In the genomic region with DNA sequence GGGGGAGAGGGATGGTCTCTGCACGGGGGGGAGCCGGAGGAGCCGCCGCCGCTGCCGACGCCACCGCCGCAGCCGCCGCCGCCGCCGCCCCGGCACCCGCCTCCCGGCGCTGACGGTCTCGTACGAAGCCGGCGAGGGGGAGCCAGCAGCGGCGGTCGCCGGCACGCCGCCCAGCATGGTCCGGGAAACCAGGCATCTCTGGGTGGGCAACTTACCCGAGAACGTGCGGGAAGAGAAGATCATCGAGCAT, we compare ENCODE assay signal across 8 cellular contexts. TPM values are rescaled to one million over a fixed set of nuclear protein-coding genes. Genes with fewer than 3 reads are reported as not detected.
DNase-seq lines count a peak whose midpoint lies in the region; ATAC-seq and TF ChIP-seq lines count a peak whose summit lies in the region.

No MANE protein-coding gene starts in this region.

- peak overlapping the region; percentile 86 for H3K4me2 ChIP-seq in hepatocyte

- peaks cover 32% of the 10 kb centered on the region for H3K4me1 ChIP-seq in hepatocyte (ENCODE audit: insufficient read depth)
- H3K4me1 ChIP-seq in spleen = peaks cover 49 to 85% (median 68%) of the 10 kb centered on the region in 6 donors

- H3K27me3 ChIP-seq in H7 (ENCODE audit: control insufficient read depth, insufficient read depth, low read length) (no peaks in the 10 kb centered on the region; the same call in 1 of the 2 replicates), hepatocyte (no peaks in the 10 kb centered on the region), spleen (replicated peaks in 1 of 7) (no peaks in the 10 kb centered on the region)

- H3K36me3 Mint-ChIP-seq in WTC11 = no peaks in the 10 kb centered on the region

- CTCF ChIA-PET in WTC11 (lab: Charles Lee) = interaction anchor here (0.7 to 2.6 kb wide), 16 partner anchors 10 to 368 kb away, joined by 3 to 21 read pairs (median 5); no protein-coding TSS in a partner anchor

- H3K9me3 Mint-ChIP-seq in WTC11 = no peaks in the 10 kb centered on the region

- no peaks in the 10 kb centered on the region for H3K9me3 ChIP-seq in hepatocyte (ENCODE audit: low read depth)
- H3K9me3 ChIP-seq in spleen = no peaks in the 10 kb centered on the region

- no peak for DNase-seq in H7
- no peak for DNase-seq in WTC11 (ENCODE audit: low spot score)
- DNase-seq in hepatocyte (ENCODE audit: low spot score) = no peak
- no peak for DNase-seq in spleen
- DNase-seq in NCI-H146 treated with DMSO at 0.1 percent for 48 hours (lab: John Stamatoyannopoulos, UW; ENCODE audit: unreplicated experiment) = no peak
- DNase-seq in hepatic stellate cell (ENCODE audit: low spot score) = no peak

- peak overlapping the region; percentile 62 for H3K4me3 Mint-ChIP-seq in WTC11

- POLR2A ChIA-PET in WTC11 (lab: Charles Lee) = interaction anchor here (0.5 to 3.6 kb wide), 8 partner anchors 10 to 90 kb away, joined by 3 to 51 read pairs (median 4); no protein-coding TSS in a partner anchor

- H3K27ac ChIP-seq in hepatocyte = peak overlapping the region; percentile 98
- H3K27ac ChIP-seq in spleen = peak overlapping the region; percentile 90 to 99 (median 98)

- no peak overlapping the region for H3K27ac Mint-ChIP-seq in WTC11

- no peaks in the 10 kb centered on the region; the same call in 1 of the 2 replicates for H3K36me3 ChIP-seq in H7 (replicated peaks; ENCODE audit: control insufficient read depth, insufficient read depth, low read length)
- no peaks in the 10 kb centered on the region for H3K36me3 ChIP-seq in hepatocyte (replicated peaks; ENCODE audit: insufficient read depth, low read depth)
- H3K36me3 ChIP-seq in spleen = no peaks in the 10 kb centered on the region

- peaks cover 5% of the 10 kb centered on the region; the same call in 1 of the 2 replicates for H3K27me3 Mint-ChIP-seq in WTC11 (ENCODE audit: low read depth)

- no peaks in the 10 kb centered on the region for H3K9me2 ChIP-seq in hepatocyte (replicated peaks; ENCODE audit: insufficient read depth)

- H4K20me1 ChIP-seq in hepatocyte (ENCODE audit: insufficient read depth, poor library complexity, severe bottlenecking) = peaks cover 4% of the 10 kb centered on the region

- TF ChIP-seq POLR2A in spleen (IDR thresholded peaks at IDR 0.05) = no peak

- intact Hi-C loops in spleen (cut with DNase I; ENCODE audit: low total_unique reads) = loop anchor here (2.0 kb wide), 1 partner anchor 13 kb away; no protein-coding TSS in a partner anchor

- no peak for TF ChIP-seq CTCF in WTC11 (IDR thresholded peaks at IDR 0.05)
- TF ChIP-seq CTCF in hepatocyte (IDR thresholded peaks at IDR 0.05; ENCODE audit: poor library complexity) = no peak
- no peak for TF ChIP-seq CTCF in spleen (IDR thresholded peaks at IDR 0.05 in 8 of 11, conservative IDR thresholded peaks at IDR 0.05 in 3 of 11)

- peaks cover 65% of the 10 kb centered on the region for H3K79me2 ChIP-seq in hepatocyte

- ATAC-seq in WTC11 (no peak), GM21390 (IDR thresholded peaks at IDR 0.05; ENCODE audit: unreplicated experiment) (no peak), GM21526 (IDR thresholded peaks at IDR 0.05; ENCODE audit: low FRiP score, unreplicated experiment) (no peak)

- H3K4me1 Mint-ChIP-seq in WTC11 = peaks cover 33% of the 10 kb centered on the region

- H3K4me3 ChIP-seq in H7 (ENCODE audit: insufficient read depth, low read depth, low read length) (peak overlapping the region; percentile 73), hepatocyte (peak overlapping the region; percentile 92), spleen (peak overlapping the region; percentile 68 to 92 (median 76))

- peak overlapping the region; percentile 36 for H2AFZ ChIP-seq in hepatocyte

- WGBS in hepatocyte (ENCODE audit: low lambda C conversion rate, missing lambda C conversion rate) = 0% methylated on average over 5 of the region's 34 CpGs
- WGBS in spleen, 5 donors = 0 to 1% (median 1%) methylated on average over 26 to 34 of the region's 34 CpGs

TF ChIP-seq in WTC11, 78 proteins besides CTCF, POLR2A, EP300 and RAD21:
- TF ChIP-seq, protein P1, sequence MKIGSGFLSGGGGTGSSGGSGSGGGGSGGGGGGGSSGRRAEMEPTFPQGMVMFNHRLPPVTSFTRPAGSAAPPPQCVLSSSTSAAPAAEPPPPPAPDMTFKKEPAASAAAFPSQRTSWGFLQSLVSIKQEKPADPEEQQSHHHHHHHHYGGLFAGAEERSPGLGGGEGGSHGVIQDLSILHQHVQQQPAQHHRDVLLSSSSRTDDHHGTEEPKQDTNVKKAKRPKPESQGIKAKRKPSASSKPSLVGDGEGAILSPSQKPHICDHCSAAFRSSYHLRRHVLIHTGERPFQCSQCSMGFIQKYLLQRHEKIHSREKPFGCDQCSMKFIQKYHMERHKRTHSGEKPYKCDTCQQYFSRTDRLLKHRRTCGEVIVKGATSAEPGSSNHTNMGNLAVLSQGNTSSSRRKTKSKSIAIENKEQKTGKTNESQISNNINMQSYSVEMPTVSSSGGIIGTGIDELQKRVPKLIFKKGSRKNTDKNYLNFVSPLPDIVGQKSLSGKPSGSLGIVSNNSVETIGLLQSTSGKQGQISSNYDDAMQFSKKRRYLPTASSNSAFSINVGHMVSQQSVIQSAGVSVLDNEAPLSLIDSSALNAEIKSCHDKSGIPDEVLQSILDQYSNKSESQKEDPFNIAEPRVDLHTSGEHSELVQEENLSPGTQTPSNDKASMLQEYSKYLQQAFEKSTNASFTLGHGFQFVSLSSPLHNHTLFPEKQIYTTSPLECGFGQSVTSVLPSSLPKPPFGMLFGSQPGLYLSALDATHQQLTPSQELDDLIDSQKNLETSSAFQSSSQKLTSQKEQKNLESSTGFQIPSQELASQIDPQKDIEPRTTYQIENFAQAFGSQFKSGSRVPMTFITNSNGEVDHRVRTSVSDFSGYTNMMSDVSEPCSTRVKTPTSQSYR (CRISPR knock-in tag; IDR thresholded peaks at IDR 0.05) = no peak
- TF ChIP-seq, protein P2, sequence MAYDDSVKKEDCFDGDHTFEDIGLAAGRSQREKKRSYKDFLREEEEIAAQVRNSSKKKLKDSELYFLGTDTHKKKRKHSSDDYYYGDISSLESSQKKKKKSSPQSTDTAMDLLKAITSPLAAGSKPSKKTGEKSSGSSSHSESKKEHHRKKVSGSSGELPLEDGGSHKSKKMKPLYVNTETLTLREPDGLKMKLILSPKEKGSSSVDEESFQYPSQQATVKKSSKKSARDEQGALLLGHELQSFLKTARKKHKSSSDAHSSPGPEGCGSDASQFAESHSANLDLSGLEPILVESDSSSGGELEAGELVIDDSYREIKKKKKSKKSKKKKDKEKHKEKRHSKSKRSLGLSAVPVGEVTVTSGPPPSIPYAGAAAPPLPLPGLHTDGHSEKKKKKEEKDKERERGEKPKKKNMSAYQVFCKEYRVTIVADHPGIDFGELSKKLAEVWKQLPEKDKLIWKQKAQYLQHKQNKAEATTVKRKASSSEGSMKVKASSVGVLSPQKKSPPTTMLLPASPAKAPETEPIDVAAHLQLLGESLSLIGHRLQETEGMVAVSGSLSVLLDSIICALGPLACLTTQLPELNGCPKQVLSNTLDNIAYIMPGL (CRISPR knock-in tag; IDR thresholded peaks at IDR 0.05) = 0 out of 2 replicates have a peak, but pooled peaks have one; percentile 11
- TF ChIP-seq ZNF263 (CRISPR knock-in tag; IDR thresholded peaks at IDR 0.05; ENCODE audit: low read depth) = no peak

RNA-seq across cellular contexts. Expression of a gene that starts 0.3 kb away (rescaled TPM):
- total RNA-seq in H7 (2014; rRNA removed; shearing (Covaris generic)) = 19.9 and 32.9 TPM in 2 replicates
- total RNA-seq in WTC11 (2021) (48.5 to 50.2 TPM (median 48.8 TPM) in 3 replicates), hepatocyte (23.7 and 25.9 TPM in 2 replicates), spleen (10 to 100 TPM; 54.1 to 75.9 (median 63.0) TPM)
- polyA plus RNA-seq in hepatocyte (22.7 and 24.3 TPM in 2 replicates), spleen (10 to 100 TPM in 1 of 3 donors, 1 to 10 TPM in 2; 8.0 to 14.1 (median 9.3) TPM)

RNA-seq across cellular contexts. Expression of a gene that starts 40.4 kb away (rescaled TPM):
- 9.3 and 14.5 TPM in 2 replicates for total RNA-seq in H7 (2014; rRNA removed; shearing (Covaris generic))
- total RNA-seq in WTC11 (2021) = 2.6 to 3.8 TPM (median 2.7 TPM) in 3 replicates
- total RNA-seq in hepatocyte = 2.0 and 2.6 TPM in 2 replicates
- 1.0 and 1.8 TPM in 2 replicates for polyA plus RNA-seq in hepatocyte
- 1 to 10 TPM in 6 of 7 donors, under 1 TPM in 1; 0.67 to 2.6 (median 1.2) TPM for total RNA-seq in spleen
- polyA plus RNA-seq in spleen = 1 to 10 TPM; 1.9 to 2.6 (median 2.4) TPM
